Comparison of ENCODE assay signal across 11 cellular contexts in the genomic region with DNA sequence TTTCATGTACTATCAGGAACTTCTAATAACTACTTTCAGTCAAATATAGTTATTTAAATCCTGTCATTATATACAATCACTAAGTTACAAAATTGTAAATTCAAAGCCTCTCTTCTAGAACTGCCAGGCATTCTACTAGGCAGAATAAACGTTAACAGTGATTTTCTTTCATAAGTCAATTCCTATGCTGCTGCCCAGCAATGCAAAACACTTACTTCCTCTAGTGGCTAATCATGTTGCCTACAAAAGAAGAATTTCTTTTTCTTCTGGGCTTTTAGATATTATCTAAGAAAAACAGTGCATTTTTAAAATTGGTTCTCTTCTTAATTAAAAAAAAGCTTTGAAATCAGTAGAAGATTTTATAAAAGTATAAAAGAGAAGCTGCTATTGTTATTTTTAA.
DNase-seq lines count a peak whose midpoint lies in the region; ATAC-seq, FAIRE-seq and TF ChIP-seq lines count a peak whose summit lies in the region.
"Had no signal": no experiment of that assay in that cellular context is flagged by ENCODE, and none has a peak within 500 bp of the region (broad histone marks: within the 10 kb centered on the region; RNA-seq: fewer than 3 reads in every experiment).

No MANE protein-coding gene starts in this region.

- H3K36me3 ChIP-seq in endothelial cell of umbilical vein (ENCODE audit: control insufficient read depth in 2 of 2, extremely low read depth in 1 of 2, insufficient read depth in 2 of 2, low read length in 2 of 2) (no peaks in the 10 kb centered on the region), lower lobe of right lung (no peaks in the 10 kb centered on the region)

- H3K4me1 ChIP-seq in endothelial cell of umbilical vein (ENCODE audit: control insufficient read depth, extremely low read depth, insufficient read depth, low read length) (no peaks in the 10 kb centered on the region), lower lobe of right lung (no peaks in the 10 kb centered on the region)

- no peak overlapping the region for H2AFZ ChIP-seq in endothelial cell of umbilical vein (ENCODE audit: low read depth, low read length)

- H3K27me3 ChIP-seq in AG04450 (ENCODE audit: control insufficient read depth, insufficient read depth, low read length), result no peaks in the 10 kb centered on the region
- no peaks in the 10 kb centered on the region for H3K27me3 ChIP-seq in endothelial cell of umbilical vein (ENCODE audit: control insufficient read depth in 2 of 2, insufficient read depth in 2 of 2, low read length in 2 of 2)
- H3K27me3 ChIP-seq in lower lobe of right lung (ENCODE audit: low read depth), result no peaks in the 10 kb centered on the region

- intact Hi-C loops in endothelial cell of umbilical vein (cut with micrococcal nuclease) (no loop called here), lower lobe of right lung (cut with DNase I) (no loop called here)

- no peaks in the 10 kb centered on the region for H3K79me2 ChIP-seq in endothelial cell of umbilical vein (ENCODE audit: control insufficient read depth, insufficient read depth, low read length)

- H3K9me3 ChIP-seq in AG04450 (ENCODE audit: control insufficient read depth, insufficient read depth, low read length) (no peaks in the 10 kb centered on the region), endothelial cell of umbilical vein (replicated peaks; ENCODE audit: control insufficient read depth, insufficient read depth, low read length) (no peaks in the 10 kb centered on the region), lower lobe of right lung (no peaks in the 10 kb centered on the region)

- POLR2A ChIA-PET in AG04450 (lab: Yijun Ruan, JAX) (no interaction called here), endothelial cell of umbilical vein (lab: Charles Lee) (no interaction called here)

- H3K27ac ChIP-seq in AG04450 (ENCODE audit: low read depth, low read length), result no peak overlapping the region
- H3K27ac ChIP-seq in endothelial cell of umbilical vein (ENCODE audit: insufficient read depth, low read depth, low read length), result no peak overlapping the region
- no peak overlapping the region for H3K27ac ChIP-seq in lower lobe of right lung

- no peak overlapping the region for H3K4me3 Mint-ChIP-seq in activated T-cell treated with anti-CD3 and anti-CD28 coated beads, Interleukin-2, amount 50 U/mL, for 72 hours
- H3K4me3 Mint-ChIP-seq: CD8-positive, alpha-beta memory T cell had no signal

- no peak overlapping the region for H3K9ac ChIP-seq in endothelial cell of umbilical vein (replicated peaks; ENCODE audit: extremely low read depth, insufficient read depth, low read length)

- dilution Hi-C loops in endothelial cell of umbilical vein (cut with MboI; ENCODE audit: extremely low pct_ligation_motif_present, low sequenced_read_pairs), result no loop called here

- no peak for TF ChIP-seq POLR2A in endothelial cell of umbilical vein (IDR thresholded peaks at IDR 0.05; ENCODE audit: low read depth, low read length)

- DNase-seq in AG04450 (ENCODE audit: low read depth, low spot score), result peak; percentile 7
- peak; percentile 34 for DNase-seq in M059J (ENCODE audit: low read depth)
- DNase-seq in endothelial cell of umbilical vein (ENCODE audit: low read depth, low spot score), result peak; percentile 28
- no peak for DNase-seq in lower lobe of right lung
- no peak for DNase-seq in NCI-H1048 (lab: John Stamatoyannopoulos, UW)
- DNase-seq in activated T-cell treated with anti-CD3 and anti-CD28 coated beads, Interleukin-2, amount 50 U/mL, for 72 hours, result no peak
- DNase-seq: CD8-positive, alpha-beta memory T cell; NCI-H526; stimulated activated naive CD4-positive, alpha-beta T cell had no signal

- H3K9me1 ChIP-seq in endothelial cell of umbilical vein (replicated peaks; ENCODE audit: control insufficient read depth, extremely low read depth, insufficient read depth, low read length), result no peaks in the 10 kb centered on the region

- H3K27ac Mint-ChIP-seq in activated T-cell treated with anti-CD3 and anti-CD28 coated beads, Interleukin-2, amount 50 U/mL, for 72 hours, result no peak overlapping the region
- H3K27ac Mint-ChIP-seq: CD8-positive, alpha-beta memory T cell had no signal

- no peaks in the 10 kb centered on the region for H3K36me3 Mint-ChIP-seq in activated T-cell treated with anti-CD3 and anti-CD28 coated beads, Interleukin-2, amount 50 U/mL, for 72 hours (ENCODE audit: insufficient read depth in 2 of 2)
- H3K36me3 Mint-ChIP-seq: CD8-positive, alpha-beta memory T cell had no signal

- H3K4me2 ChIP-seq in endothelial cell of umbilical vein (ENCODE audit: insufficient read depth, low read length), result no peak overlapping the region

- H3K4me3 ChIP-seq in AG04450 (ENCODE audit: low read depth, low read length) (no peak overlapping the region), endothelial cell of umbilical vein (replicated peaks in 1 of 3; ENCODE audit: insufficient read depth in 1 of 3, low read depth in 1 of 3, low read length in 3 of 3) (no peak overlapping the region), lower lobe of right lung (no peak overlapping the region)

- CTCF ChIA-PET in AG04450 (lab: Charles Lee), result interaction anchor here (0.6 to 2.2 kb wide), 8 partner anchors 13 to 595 kb away, joined by 3 to 7 read pairs (median 4); no protein-coding TSS in a partner anchor
- CTCF ChIA-PET in endothelial cell of umbilical vein (lab: Charles Lee), result interaction anchor here (1.0 to 2.0 kb wide), 2 partner anchors 16 to 25 kb away, joined by 5 to 6 read pairs; no protein-coding TSS in a partner anchor

- TF ChIP-seq CTCF in AG04450 (IDR thresholded peaks at IDR 0.05; ENCODE audit: low read depth, low read length) (peak; percentile 75), endothelial cell of umbilical vein (IDR thresholded peaks at IDR 0.05; ENCODE audit: extremely low read depth in 1 of 2, insufficient read depth in 1 of 2, low read depth in 1 of 2, low read length in 2 of 2) (peak in 1 of 2 donors; percentile 10), lower lobe of right lung (IDR thresholded peaks at IDR 0.05) (peak; percentile 47)

- BruUV-seq in endothelial cell of umbilical vein (replicated peaks; lab: Mats Ljungman, UMichigan), result no TSS peak

- no peaks in the 10 kb centered on the region for H3K4me1 Mint-ChIP-seq in activated T-cell treated with anti-CD3 and anti-CD28 coated beads, Interleukin-2, amount 50 U/mL, for 72 hours (ENCODE audit: low read depth)
- H3K4me1 Mint-ChIP-seq: CD8-positive, alpha-beta memory T cell had no signal

- H3K9me3 Mint-ChIP-seq in activated T-cell treated with anti-CD3 and anti-CD28 coated beads, Interleukin-2, amount 50 U/mL, for 72 hours, result peaks cover 0 to 3% of the 10 kb centered on the region in 2 donors

- FAIRE-seq in endothelial cell of umbilical vein (lab: Jason Lieb, UNC), result no peak

- no peaks in the 10 kb centered on the region for H3K27me3 Mint-ChIP-seq in activated T-cell treated with anti-CD3 and anti-CD28 coated beads, Interleukin-2, amount 50 U/mL, for 72 hours (ENCODE audit: low read depth)
- H3K27me3 Mint-ChIP-seq: CD8-positive, alpha-beta memory T cell had no signal

- H4K20me1 ChIP-seq in endothelial cell of umbilical vein (replicated peaks; ENCODE audit: control insufficient read depth, extremely low read depth, insufficient read depth, low read length), result no peaks in the 10 kb centered on the region

- ATAC-seq in lower lobe of right lung (no peak), GM18858 (IDR thresholded peaks at IDR 0.05; ENCODE audit: unreplicated experiment) (no peak), GM18517 (IDR thresholded peaks at IDR 0.05; ENCODE audit: unreplicated experiment) (no peak)
- no peak for ATAC-seq in activated T-cell treated with anti-CD3 and anti-CD28 coated beads, Interleukin-2, amount 50 U/mL, for 72 hours (replicated peaks in 1 of 2)

TF ChIP-seq in endothelial cell of umbilical vein, 7 proteins besides CTCF, POLR2A, EP300 and RAD21:
- peak; percentile 10 for TF ChIP-seq GATA2 (IDR thresholded peaks at IDR 0.05; ENCODE audit: insufficient read depth, insufficient read length, low read depth, low read length)
- TF ChIP-seq, protein P1, sequence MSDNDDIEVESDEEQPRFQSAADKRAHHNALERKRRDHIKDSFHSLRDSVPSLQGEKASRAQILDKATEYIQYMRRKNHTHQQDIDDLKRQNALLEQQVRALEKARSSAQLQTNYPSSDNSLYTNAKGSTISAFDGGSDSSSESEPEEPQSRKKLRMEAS (IDR thresholded peaks at IDR 0.05; ENCODE audit: insufficient read depth, insufficient read length), result no peak

Comparison
In these comparisons a context has a peak if more than half of its experiments do, and no peak if none do; other contexts are left out.
1. DNase-seq: peak in AG04450 (single experiment), M059J (single experiment) and endothelial cell of umbilical vein (single experiment); none in lower lobe of right lung (single experiment), NCI-H1048 (single experiment) and activated T-cell treated with anti-CD3 and anti-CD28 coated beads, Interleukin-2, amount 50 U/mL, for 72 hours (0 of 2).